Comparison of ENCODE assay signal across 9 cellular contexts in the genomic region with DNA sequence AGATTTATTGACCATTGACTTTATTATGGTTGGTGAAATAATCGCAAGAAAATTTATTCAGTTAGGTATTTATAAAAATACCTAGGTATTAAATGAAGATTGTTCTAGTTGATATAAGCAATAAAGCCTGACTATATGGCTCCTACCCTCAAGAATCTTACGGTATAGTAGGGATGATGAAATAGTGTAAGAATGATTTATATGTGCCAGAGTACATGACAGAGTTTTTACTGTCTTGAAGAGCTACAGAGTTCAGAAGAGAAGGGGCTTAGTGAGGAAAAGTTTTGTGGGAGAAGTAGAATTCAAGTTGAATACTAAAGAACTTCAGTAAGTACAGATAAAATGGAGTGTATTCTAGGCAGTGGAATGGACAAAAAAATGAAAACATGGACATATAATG.
"Had no signal": no experiment of that assay in that cellular context is flagged by ENCODE, and none has a peak within 500 bp of the region (broad histone marks: within the 10 kb centered on the region; RNA-seq: fewer than 3 reads in every experiment).

No MANE protein-coding gene starts in this region.

- H3K27me3 Mint-ChIP-seq: activated CD4-positive, alpha-beta T cell treated with anti-CD3 and anti-CD28 coated beads, Interleukin-2, amount 10 ng/mL, durations not matched to agents 24 days and 14 days had no signal

- DNase-seq: activated gamma-delta T cell treated with Interleukin-2 at 50 U/mL for 16 hours; effector memory CD4-positive, alpha-beta T cell; heart right ventricle; left ventricle myocardium inferior; mesendoderm; small intestine had no signal

- H3K27me3 ChIP-seq: heart right ventricle, right atrium auricular region, tibial nerve had no signal

- H3K27ac Mint-ChIP-seq: activated CD4-positive, alpha-beta T cell treated with anti-CD3 and anti-CD28 coated beads, Interleukin-2, amount 10 ng/mL, durations not matched to agents 24 days and 14 days had no signal

- H3K9me3 ChIP-seq: heart right ventricle, left ventricle myocardium inferior, right atrium auricular region, tibial nerve had no signal

- H3K27ac ChIP-seq: heart right ventricle, left ventricle myocardium inferior, right atrium auricular region, tibial nerve had no signal

- H3K9me3 Mint-ChIP-seq: activated CD4-positive, alpha-beta T cell treated with anti-CD3 and anti-CD28 coated beads, Interleukin-2, amount 10 ng/mL, durations not matched to agents 24 days and 14 days had no signal

- H3K4me3 Mint-ChIP-seq: activated CD4-positive, alpha-beta T cell treated with anti-CD3 and anti-CD28 coated beads, Interleukin-2, amount 10 ng/mL, durations not matched to agents 24 days and 14 days had no signal
